In the genomic region with DNA sequence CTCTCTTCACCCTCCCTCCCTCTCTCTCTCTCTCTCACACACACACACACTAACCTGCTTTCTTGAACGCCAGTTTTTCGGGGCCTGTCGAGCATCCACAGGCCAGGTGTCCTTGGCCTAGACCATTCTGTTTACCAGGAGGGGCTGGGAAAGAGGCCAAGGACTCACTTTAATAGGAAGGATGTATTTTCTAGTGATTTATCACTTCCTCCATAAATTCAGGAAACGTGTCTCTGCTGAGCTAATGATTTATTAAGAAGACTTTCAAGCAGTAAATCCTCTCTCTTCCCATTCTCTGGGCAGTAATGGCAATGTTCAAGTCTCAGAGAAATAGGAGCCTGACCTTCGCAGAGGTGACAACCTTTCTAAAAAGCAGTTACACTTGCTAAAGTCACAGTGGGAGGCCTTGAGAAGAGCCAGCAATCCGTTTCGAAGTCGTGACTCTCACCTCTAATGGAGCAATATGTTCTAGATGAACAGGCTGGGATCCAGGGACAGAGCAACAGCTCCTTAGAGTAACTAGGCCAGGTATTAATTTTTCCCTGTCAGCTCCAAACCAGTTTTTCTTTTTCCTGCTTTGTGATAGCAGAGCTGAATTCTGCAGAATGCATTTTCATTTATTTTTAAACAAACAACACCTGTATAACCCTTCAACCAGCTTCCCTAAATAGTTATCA, we compare ENCODE assay signal across 22 cellular contexts.
"Had no signal": no experiment of that assay in that cellular context is flagged by ENCODE, and none has a peak within 500 bp of the region (broad histone marks: within the 10 kb centered on the region; RNA-seq: fewer than 3 reads in every experiment).

No MANE protein-coding gene starts in this region.

- H3K4me2 ChIP-seq: neural progenitor cell, smooth muscle cell had no signal

- H3K36me3 Mint-ChIP-seq: brain; neural progenitor cell; stimulated activated memory B cell treated with anti-CD40 and anti-IgM and Interleukin-4, amounts not matched to agents 10 μg/mL and 1 μg/mL and 100 μg/mL, for 72 hours had no signal

- H3K27me3 Mint-ChIP-seq: activated B cell treated with CpG ODN at 0.5 μM for 24 hours; activated CD8-positive, alpha-beta T cell treated with anti-CD3 and anti-CD28 coated beads for 36 hours; activated T-cell treated with anti-CD3 and anti-CD28 coated beads, Interleukin-2, amount 50 U/mL, for 24 hours; brain had no signal

- H3K4me3 Mint-ChIP-seq: activated B cell treated with CpG ODN at 0.5 μM for 24 hours; activated CD8-positive, alpha-beta T cell treated with anti-CD3 and anti-CD28 coated beads for 36 hours; activated naive CD4-positive, alpha-beta T cell treated with anti-CD3 and anti-CD28 coated beads for 36 hours; activated T-cell treated with anti-CD3 and anti-CD28 coated beads, Interleukin-2, amount 50 U/mL, for 24 hours; brain; neural progenitor cell; stimulated activated memory B cell treated with anti-CD40 and anti-IgM and Interleukin-4, amounts not matched to agents 10 μg/mL and 1 μg/mL and 100 μg/mL, for 72 hours had no signal

- H3K36me3 ChIP-seq: left lung, neural progenitor cell, upper lobe of right lung had no signal

- H3K27ac ChIP-seq: left lung, neural progenitor cell, psoas muscle, upper lobe of right lung had no signal

- H3K9ac ChIP-seq: neural progenitor cell had no signal

- H3K4me1 Mint-ChIP-seq: activated B cell treated with CpG ODN at 0.5 μM for 24 hours; brain; neural progenitor cell; stimulated activated memory B cell treated with anti-CD40 and anti-IgM and Interleukin-4, amounts not matched to agents 10 μg/mL and 1 μg/mL and 100 μg/mL, for 72 hours had no signal

- H3K27ac Mint-ChIP-seq: activated B cell treated with CpG ODN at 0.5 μM for 24 hours; activated CD8-positive, alpha-beta T cell treated with anti-CD3 and anti-CD28 coated beads for 36 hours; activated naive CD4-positive, alpha-beta T cell treated with anti-CD3 and anti-CD28 coated beads for 36 hours; activated T-cell treated with anti-CD3 and anti-CD28 coated beads, Interleukin-2, amount 50 U/mL, for 24 hours; activated T-helper 2 cell treated with anti-CD3 and anti-CD28 coated beads, Interferon-gamma antibody, Interleukin-2, Interleukin-4, amounts not matched to agents 10 μg/mL and 5 μg/mL and 100 μg/mL, durations not matched to agents 14 hours and 24 hours and 36 hours; brain; neural progenitor cell; stimulated activated memory B cell treated with anti-CD40 and anti-IgM and Interleukin-4, amounts not matched to agents 10 μg/mL and 1 μg/mL and 100 μg/mL, for 72 hours had no signal

- H3K9me3 ChIP-seq: left lung, psoas muscle, upper lobe of right lung had no signal

- H3K4me3 ChIP-seq: left lung, neural progenitor cell, psoas muscle, smooth muscle cell, upper lobe of right lung had no signal

- H3K27me3 ChIP-seq: left lung, neural progenitor cell, upper lobe of right lung had no signal

- H2AFZ ChIP-seq: neural progenitor cell had no signal

- ATAC-seq: activated CD8-positive, alpha-beta T cell treated with anti-CD3 and anti-CD28 coated beads for 36 hours; left lung; psoas muscle; sciatic nerve; stimulated activated memory B cell treated with anti-CD40 and anti-IgM and Interleukin-4, amounts not matched to agents 10 μg/mL and 1 μg/mL and 100 μg/mL, for 72 hours; upper lobe of right lung had no signal

- FAIRE-seq: colon, endometrium, frontal cortex, keratinocyte had no signal

- H3K9me3 Mint-ChIP-seq: neural progenitor cell had no signal

- DNase-seq: activated B cell treated with CpG ODN at 0.5 μM for 24 hours; activated CD4-positive, alpha-beta T cell treated with anti-CD3 and anti-CD28 coated beads for 4 hours; activated CD8-positive, alpha-beta T cell treated with anti-CD3 and anti-CD28 coated beads for 36 hours; activated naive CD4-positive, alpha-beta T cell treated with anti-CD3 and anti-CD28 coated beads for 36 hours; activated T-cell treated with anti-CD3 and anti-CD28 coated beads, Interleukin-2, amount 50 U/mL, for 24 hours; caudate nucleus; left lung; mammary epithelial cell; midbrain; psoas muscle; stimulated activated CD4-positive, alpha-beta T cell treated with anti-CD3 and anti-CD28 coated beads, Interleukin-4, amount 100 ng/mL, for 4 hours; upper lobe of right lung had no signal

- H3K4me1 ChIP-seq: left lung, neural progenitor cell, psoas muscle, upper lobe of right lung had no signal
